ENCODE assay signal across 8 cellular contexts in the genomic region with DNA sequence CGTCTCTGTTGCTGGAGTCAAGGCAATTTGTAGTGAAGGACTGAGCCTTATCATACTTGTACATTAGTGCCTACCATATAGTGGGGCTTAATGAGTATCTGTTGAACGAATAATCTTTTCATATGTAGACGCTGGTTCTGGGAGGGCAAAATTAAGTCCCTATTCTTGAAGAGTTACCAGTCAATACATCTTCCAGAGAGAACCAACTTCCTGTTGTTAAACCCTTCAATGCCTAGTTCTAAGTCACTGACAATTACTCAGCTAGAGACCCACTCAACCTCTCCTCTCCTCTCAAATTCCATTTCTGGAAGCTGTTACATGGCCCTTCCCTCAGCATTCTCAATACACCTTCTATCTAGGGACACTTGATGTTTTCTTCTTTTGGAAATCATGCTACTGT. TPM values are rescaled to one million over a fixed set of nuclear protein-coding genes. Genes with fewer than 3 reads are reported as not detected.
DNase-seq lines count a peak whose midpoint lies in the region; ATAC-seq, FAIRE-seq and TF ChIP-seq lines count a peak whose summit lies in the region.

No MANE protein-coding gene starts in this region.

- no peak overlapping the region for H3K4me3 ChIP-seq in colonic mucosa
- H3K4me3 ChIP-seq in neural cell (ENCODE audit: low read length) = peak overlapping the region; percentile 99

- no peak for TF ChIP-seq CTCF in colonic mucosa (IDR thresholded peaks at IDR 0.05)
- no peak for TF ChIP-seq CTCF in neural cell (IDR thresholded peaks at IDR 0.05; ENCODE audit: poor library complexity, severe bottlenecking)

- H3K36me3 ChIP-seq in colonic mucosa (no peaks in the 10 kb centered on the region), neural cell (ENCODE audit: insufficient read depth, low read length) (no peaks in the 10 kb centered on the region)

- H3K9ac ChIP-seq in colonic mucosa (ENCODE audit: low read depth in 2 of 2, low read length in 2 of 2) (peak overlapping the region in 1 of 2 donors; percentile 89), neural cell (ENCODE audit: low read length) (peak overlapping the region; percentile 98)

- no peaks in the 10 kb centered on the region for H3K9me2 ChIP-seq in neural cell (ENCODE audit: insufficient read depth, low read length)

- peak overlapping the region; percentile 95 for H3K4me2 ChIP-seq in neural cell (ENCODE audit: low read length)

- TF ChIP-seq EP300 in neural cell (conservative IDR thresholded peaks at IDR 0.05; ENCODE audit: poor library complexity, severe bottlenecking) = no peak

- H3K27ac ChIP-seq in colonic mucosa = peak overlapping the region; percentile 97
- peak overlapping the region; percentile 92 for H3K27ac ChIP-seq in neural cell (ENCODE audit: low read length)

- TF ChIP-seq RAD21 in neural cell (conservative IDR thresholded peaks at IDR 0.05) = no peak

- no peak overlapping the region for H2AFZ ChIP-seq in neural cell (ENCODE audit: low read depth, low read length)

- no peak for FAIRE-seq in urothelium cell line (lab: Jason Lieb, UNC)

- H3K27me3 ChIP-seq in colonic mucosa = no peaks in the 10 kb centered on the region
- no peaks in the 10 kb centered on the region for H3K27me3 ChIP-seq in neural cell (ENCODE audit: insufficient read depth, low read depth, low read length)

- H3K9me3 ChIP-seq in colonic mucosa (no peaks in the 10 kb centered on the region), neural cell (ENCODE audit: low read length) (no peaks in the 10 kb centered on the region)

- DNase-seq in NCI-H1092 treated with DMSO at 0.1 percent for 48 hours (lab: John Stamatoyannopoulos, UW) = peak; percentile 21
- DNase-seq in NCI-H1092 (lab: John Stamatoyannopoulos, UW) = no peak
- DNase-seq in NCI-H748 treated with DMSO at 0.1 percent for 48 hours (lab: John Stamatoyannopoulos, UW) = peak; percentile 33
- DNase-seq in colonic mucosa = no peak
- no peak for DNase-seq in putamen (ENCODE audit: low spot score)
- DNase-seq in urothelium cell line (ENCODE audit: low spot score) = no peak

- H3K79me2 ChIP-seq in neural cell (replicated peaks; ENCODE audit: insufficient read depth, low read length) = peaks cover 35% of the 10 kb centered on the region

- H4K20me1 ChIP-seq in neural cell (ENCODE audit: insufficient read depth) = no peaks in the 10 kb centered on the region

- H3F3A ChIP-seq in neural cell (ENCODE audit: insufficient read depth, low read length, poor library complexity, severe bottlenecking) = peaks cover 3% of the 10 kb centered on the region

- H3K4me1 ChIP-seq in colonic mucosa = no peaks in the 10 kb centered on the region

- intact Hi-C loops in colonic mucosa (cut with DNase I) = loop anchor here (10.0 kb wide), 2 partner anchors 60 to 190 kb away; a partner anchor contains a TSS

- no peak for ATAC-seq in GM19351 (IDR thresholded peaks at IDR 0.05; ENCODE audit: unreplicated experiment)

TF ChIP-seq in neural cell, 6 proteins besides CTCF, POLR2A, EP300 and RAD21:
- no peak for TF ChIP-seq SMC3 (conservative IDR thresholded peaks at IDR 0.05; ENCODE audit: poor library complexity)
- no peak for TF ChIP-seq MXI1 (conservative IDR thresholded peaks at IDR 0.05; ENCODE audit: poor library complexity, severe bottlenecking)
- no peak for TF ChIP-seq TAF1 (IDR thresholded peaks at IDR 0.05; ENCODE audit: low read depth)
- TF ChIP-seq, protein P1, sequence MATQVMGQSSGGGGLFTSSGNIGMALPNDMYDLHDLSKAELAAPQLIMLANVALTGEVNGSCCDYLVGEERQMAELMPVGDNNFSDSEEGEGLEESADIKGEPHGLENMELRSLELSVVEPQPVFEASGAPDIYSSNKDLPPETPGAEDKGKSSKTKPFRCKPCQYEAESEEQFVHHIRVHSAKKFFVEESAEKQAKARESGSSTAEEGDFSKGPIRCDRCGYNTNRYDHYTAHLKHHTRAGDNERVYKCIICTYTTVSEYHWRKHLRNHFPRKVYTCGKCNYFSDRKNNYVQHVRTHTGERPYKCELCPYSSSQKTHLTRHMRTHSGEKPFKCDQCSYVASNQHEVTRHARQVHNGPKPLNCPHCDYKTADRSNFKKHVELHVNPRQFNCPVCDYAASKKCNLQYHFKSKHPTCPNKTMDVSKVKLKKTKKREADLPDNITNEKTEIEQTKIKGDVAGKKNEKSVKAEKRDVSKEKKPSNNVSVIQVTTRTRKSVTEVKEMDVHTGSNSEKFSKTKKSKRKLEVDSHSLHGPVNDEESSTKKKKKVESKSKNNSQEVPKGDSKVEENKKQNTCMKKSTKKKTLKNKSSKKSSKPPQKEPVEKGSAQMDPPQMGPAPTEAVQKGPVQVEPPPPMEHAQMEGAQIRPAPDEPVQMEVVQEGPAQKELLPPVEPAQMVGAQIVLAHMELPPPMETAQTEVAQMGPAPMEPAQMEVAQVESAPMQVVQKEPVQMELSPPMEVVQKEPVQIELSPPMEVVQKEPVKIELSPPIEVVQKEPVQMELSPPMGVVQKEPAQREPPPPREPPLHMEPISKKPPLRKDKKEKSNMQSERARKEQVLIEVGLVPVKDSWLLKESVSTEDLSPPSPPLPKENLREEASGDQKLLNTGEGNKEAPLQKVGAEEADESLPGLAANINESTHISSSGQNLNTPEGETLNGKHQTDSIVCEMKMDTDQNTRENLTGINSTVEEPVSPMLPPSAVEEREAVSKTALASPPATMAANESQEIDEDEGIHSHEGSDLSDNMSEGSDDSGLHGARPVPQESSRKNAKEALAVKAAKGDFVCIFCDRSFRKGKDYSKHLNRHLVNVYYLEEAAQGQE (IDR thresholded peaks at IDR 0.05; ENCODE audit: borderline replicate concordance) = no peak
- TF ChIP-seq POLR2AphosphoS5 (IDR thresholded peaks at IDR 0.05) = no peak
- TF ChIP-seq EZH2 (IDR thresholded peaks at IDR 0.05; ENCODE audit: borderline replicate concordance, insufficient read depth, low read length, poor library complexity, severe bottlenecking) = no peak

RNA-seq across cellular contexts. Expression of a gene that starts 1.1 kb away (rescaled TPM):
- total RNA-seq in colonic mucosa = 10 to 100 TPM; 24.7 to 34.1 TPM
- 60.5 and 81.5 TPM in 2 replicates for polyA plus RNA-seq in neural cell
- polyA minus RNA-seq in neural cell = 93.0 and 105 TPM in 2 replicates

RNA-seq across cellular contexts. Expression of a gene that starts 14.6 kb away (rescaled TPM):
- 100 to 1,000 TPM; 101 to 297 TPM for total RNA-seq in colonic mucosa
- 136 and 177 TPM in 2 replicates for polyA plus RNA-seq in neural cell
- polyA minus RNA-seq in neural cell = 60.6 and 75.7 TPM in 2 replicates

RNA-seq across cellular contexts. Expression of a gene that starts 15.1 kb away (rescaled TPM):
- 100 to 1,000 TPM; 232 to 794 TPM for total RNA-seq in colonic mucosa
- polyA plus RNA-seq in neural cell = 226 and 229 TPM in 2 replicates
- 189 and 201 TPM in 2 replicates for polyA minus RNA-seq in neural cell

Comparison
In these comparisons a context has a peak if more than half of its experiments do, and no peak if none do; other contexts are left out.
1. DNase-seq: peak in NCI-H1092 treated with DMSO at 0.1 percent for 48 hours (single experiment) and NCI-H748 treated with DMSO at 0.1 percent for 48 hours (single experiment); none in NCI-H1092 (single experiment), colonic mucosa (single experiment), putamen (single experiment) and urothelium cell line (single experiment).